ENCODE assay signal across 22 cellular contexts in genomic region chr11:2739531-2740274, GRCh38.
"Had no signal": no experiment of that assay in that cellular context is flagged by ENCODE, and none has a peak within 500 bp of the region (broad histone marks: within the 10 kb centered on the region; RNA-seq: fewer than 3 reads in every experiment).

No MANE protein-coding gene starts in this region.

- H3K9me3 ChIP-seq: colonic mucosa, testis, transverse colon, uterus had no signal

- H3K27ac ChIP-seq: colonic mucosa, skin epidermis, testis, transverse colon had no signal

- H3K27me3 Mint-ChIP-seq: activated B cell treated with CpG ODN at 0.5 μM for 24 hours; activated CD8-positive, alpha-beta memory T cell treated with anti-CD3 and anti-CD28 coated beads, Interleukin-2, amount 10 ng/mL, durations not matched to agents 7 days and 5 days; naive B cell had no signal

- H3K4me3 Mint-ChIP-seq: activated B cell treated with CpG ODN at 0.5 μM for 24 hours; activated CD8-positive, alpha-beta memory T cell treated with anti-CD3 and anti-CD28 coated beads, Interleukin-2, amount 10 ng/mL, durations not matched to agents 7 days and 5 days; activated CD8-positive, alpha-beta T cell treated with anti-CD3 and anti-CD28 coated beads, Interleukin-2, amount 10 ng/mL, durations not matched to agents 7 days and 5 days; naive B cell had no signal

- H3K27ac Mint-ChIP-seq: activated B cell treated with CpG ODN at 0.5 μM for 24 hours; activated CD8-positive, alpha-beta memory T cell treated with anti-CD3 and anti-CD28 coated beads, Interleukin-2, amount 10 ng/mL, durations not matched to agents 7 days and 5 days; activated CD8-positive, alpha-beta T cell treated with anti-CD3 and anti-CD28 coated beads, Interleukin-2, amount 10 ng/mL, durations not matched to agents 7 days and 5 days; activated T-helper 2 cell treated with anti-CD3 and anti-CD28 coated beads, Interferon-gamma antibody, Interleukin-2, Interleukin-4, amounts not matched to agents 10 μg/mL and 5 μg/mL and 100 μg/mL, durations not matched to agents 14 hours and 24 hours and 36 hours had no signal

- H3K4me3 ChIP-seq: colonic mucosa, lung, skin epidermis, testis, transverse colon, uterus had no signal

- ATAC-seq: activated CD8-positive, alpha-beta T cell treated with anti-CD3 and anti-CD28 coated beads, Interleukin-2, amount 10 ng/mL, durations not matched to agents 7 days and 5 days; activated naive CD4-positive, alpha-beta T cell treated with anti-CD3 and anti-CD28 coated beads, Interleukin-2, amount 50 U/mL, for 72 hours; sciatic nerve; stimulated activated naive CD8-positive, alpha-beta T cell treated with anti-CD3 and anti-CD28 coated beads, Interleukin-15, Interleukin-2, amounts not matched to agents 100 U/mL and 50 U/mL, for 24 hours had no signal

- DNase-seq: activated B cell treated with CpG ODN at 0.5 μM for 24 hours; activated CD8-positive, alpha-beta memory T cell treated with anti-CD3 and anti-CD28 coated beads, Interleukin-2, amount 10 ng/mL, durations not matched to agents 7 days and 5 days; activated CD8-positive, alpha-beta T cell treated with anti-CD3 and anti-CD28 coated beads, Interleukin-2, amount 10 ng/mL, durations not matched to agents 7 days and 5 days; activated T-cell treated with anti-CD3 and anti-CD28 coated beads, Interleukin-2, amount 50 U/mL, for 48 hours; anterior cingulate cortex; colonic mucosa; effector CD8-positive, alpha-beta T cell; hippocampal formation; naive B cell; nucleus accumbens; stimulated activated CD4-positive, alpha-beta T cell treated with anti-CD3 and anti-CD28 coated beads, Interleukin-12 subunit alpha, Interleukin-12 subunit beta, amount 100 ng/mL, for 4 hours; stimulated activated CD4-positive, alpha-beta T cell treated with anti-CD3 and anti-CD28 coated beads, Interleukin-4, amount 100 ng/mL, for 1 hour; stimulated activated naive CD8-positive, alpha-beta T cell treated with anti-CD3 and anti-CD28 coated beads, Interleukin-15, Interleukin-2, amounts not matched to agents 100 U/mL and 50 U/mL, for 24 hours; T-helper 2 cell; testis; transverse colon; uterus had no signal

- H3K36me3 Mint-ChIP-seq: activated CD8-positive, alpha-beta memory T cell treated with anti-CD3 and anti-CD28 coated beads, Interleukin-2, amount 10 ng/mL, durations not matched to agents 7 days and 5 days; activated naive CD4-positive, alpha-beta T cell treated with anti-CD3 and anti-CD28 coated beads, Interleukin-2, amount 50 U/mL, for 72 hours; naive B cell had no signal

- H3K36me3 ChIP-seq: colonic mucosa, transverse colon, uterus had no signal

- H3K27me3 ChIP-seq: colonic mucosa, testis, transverse colon, uterus had no signal

- H3K4me1 Mint-ChIP-seq: activated B cell treated with CpG ODN at 0.5 μM for 24 hours; activated CD8-positive, alpha-beta memory T cell treated with anti-CD3 and anti-CD28 coated beads, Interleukin-2, amount 10 ng/mL, durations not matched to agents 7 days and 5 days had no signal

- H3K9me3 Mint-ChIP-seq: activated B cell treated with CpG ODN at 0.5 μM for 24 hours; activated naive CD4-positive, alpha-beta T cell treated with anti-CD3 and anti-CD28 coated beads, Interleukin-2, amount 50 U/mL, for 72 hours; activated T-helper 2 cell treated with anti-CD3 and anti-CD28 coated beads, Interferon-gamma antibody, Interleukin-2, Interleukin-4, amounts not matched to agents 10 μg/mL and 5 μg/mL and 100 μg/mL, durations not matched to agents 14 hours and 24 hours and 36 hours; naive B cell had no signal
